In genomic region chr3:126142652-126143051, GRCh38 we compare ENCODE assay signal across 1 cellular context.
TF ChIP-seq lines count a peak whose summit lies in the region.

No MANE protein-coding gene starts in this region.

TF ChIP-seq in GM23338, 12 proteins besides CTCF, POLR2A, EP300 and RAD21 (continued from another document):
- TF ChIP-seq NANOG (IDR thresholded peaks at IDR 0.05; ENCODE audit: borderline replicate concordance) (no peak), CREB1 (CRISPR knock-in tag; IDR thresholded peaks at IDR 0.05; ENCODE audit: low read depth) (no peak), EZH2 (IDR thresholded peaks at IDR 0.05; ENCODE audit: low read depth, unreplicated experiment) (no peak), ZNF462 (CRISPR knock-in tag; IDR thresholded peaks at IDR 0.05) (no peak), STAT1 (IDR thresholded peaks at IDR 0.05; ENCODE audit: unreplicated experiment) (no peak), ZNF114 (CRISPR knock-in tag; IDR thresholded peaks at IDR 0.05) (no peak), REST (IDR thresholded peaks at IDR 0.05; ENCODE audit: unreplicated experiment) (no peak)
